ENCODE assay signal across 1 cellular context in the genomic region with DNA sequence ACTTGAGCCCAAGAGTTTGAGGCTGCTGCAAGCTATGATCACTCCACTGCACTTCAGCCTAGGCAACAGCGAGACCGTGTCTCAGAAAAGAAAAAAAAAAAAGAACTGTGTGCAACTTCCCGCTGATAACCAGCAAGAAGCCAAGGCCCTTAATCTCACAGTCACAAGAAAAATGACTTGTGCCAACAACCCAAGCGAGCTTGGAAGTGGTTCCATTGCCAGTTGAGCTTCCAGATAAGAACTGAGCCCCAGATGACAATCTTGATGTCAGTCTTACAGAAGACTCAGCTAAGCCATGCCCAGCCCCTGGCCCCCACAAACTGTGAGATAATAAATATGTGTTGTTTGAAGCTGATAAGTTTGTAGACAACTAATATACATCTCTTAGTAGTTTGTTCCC.
TF ChIP-seq lines count a peak whose summit lies in the region.

No MANE protein-coding gene starts in this region.

TF ChIP-seq in K562, 482 proteins besides CTCF, POLR2A, EP300 and RAD21 (continued from another document):
- TF ChIP-seq, protein P1, sequence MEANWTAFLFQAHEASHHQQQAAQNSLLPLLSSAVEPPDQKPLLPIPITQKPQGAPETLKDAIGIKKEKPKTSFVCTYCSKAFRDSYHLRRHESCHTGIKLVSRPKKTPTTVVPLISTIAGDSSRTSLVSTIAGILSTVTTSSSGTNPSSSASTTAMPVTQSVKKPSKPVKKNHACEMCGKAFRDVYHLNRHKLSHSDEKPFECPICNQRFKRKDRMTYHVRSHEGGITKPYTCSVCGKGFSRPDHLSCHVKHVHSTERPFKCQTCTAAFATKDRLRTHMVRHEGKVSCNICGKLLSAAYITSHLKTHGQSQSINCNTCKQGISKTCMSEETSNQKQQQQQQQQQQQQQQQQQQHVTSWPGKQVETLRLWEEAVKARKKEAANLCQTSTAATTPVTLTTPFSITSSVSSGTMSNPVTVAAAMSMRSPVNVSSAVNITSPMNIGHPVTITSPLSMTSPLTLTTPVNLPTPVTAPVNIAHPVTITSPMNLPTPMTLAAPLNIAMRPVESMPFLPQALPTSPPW (CRISPR knock-in tag; IDR thresholded peaks at IDR 0.05) = peak; percentile 65; the same call in 1 of the 2 replicates
- peak; percentile 31 for TF ChIP-seq MEIS2 (IDR thresholded peaks at IDR 0.05; ENCODE audit: partially characterized antibody)
- peak; percentile 52; the same call in 1 of the 2 replicates for TF ChIP-seq TCF3 (CRISPR knock-in tag; IDR thresholded peaks at IDR 0.05)
- TF ChIP-seq TCF7L2 (IDR thresholded peaks at IDR 0.05; ENCODE audit: low read depth, low read length) = no peak
- TF ChIP-seq, protein P2, sequence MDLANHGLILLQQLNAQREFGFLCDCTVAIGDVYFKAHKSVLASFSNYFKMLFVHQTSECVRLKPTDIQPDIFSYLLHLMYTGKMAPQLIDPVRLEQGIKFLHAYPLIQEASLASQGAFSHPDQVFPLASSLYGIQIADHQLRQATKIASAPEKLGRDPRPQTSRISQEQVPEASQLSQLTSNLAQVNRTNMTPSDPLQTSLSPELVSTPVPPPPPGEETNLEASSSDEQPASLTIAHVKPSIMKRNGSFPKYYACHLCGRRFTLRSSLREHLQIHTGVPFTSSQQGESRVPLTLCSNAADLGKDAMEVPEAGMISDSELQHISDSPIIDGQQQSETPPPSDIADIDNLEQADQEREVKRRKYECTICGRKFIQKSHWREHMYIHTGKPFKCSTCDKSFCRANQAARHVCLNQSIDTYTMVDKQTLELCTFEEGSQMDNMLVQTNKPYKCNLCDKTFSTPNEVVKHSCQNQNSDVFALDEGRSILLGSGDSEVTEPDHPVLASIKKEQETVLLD (IDR thresholded peaks at IDR 0.05) = 0 out of 2 replicates have a peak, but pooled peaks have one; percentile 24
- peak; percentile 37; the same call in 1 of the 2 replicates for TF ChIP-seq SMARCA4 (IDR thresholded peaks at IDR 0.05)
- TF ChIP-seq KLF16 (IDR thresholded peaks at IDR 0.05) = peak; percentile 64; the same call in 1 of the 2 replicates
- TF ChIP-seq MBD2 (IDR thresholded peaks at IDR 0.05; ENCODE audit: borderline replicate concordance, low read depth) = no peak
- TF ChIP-seq, protein P3, sequence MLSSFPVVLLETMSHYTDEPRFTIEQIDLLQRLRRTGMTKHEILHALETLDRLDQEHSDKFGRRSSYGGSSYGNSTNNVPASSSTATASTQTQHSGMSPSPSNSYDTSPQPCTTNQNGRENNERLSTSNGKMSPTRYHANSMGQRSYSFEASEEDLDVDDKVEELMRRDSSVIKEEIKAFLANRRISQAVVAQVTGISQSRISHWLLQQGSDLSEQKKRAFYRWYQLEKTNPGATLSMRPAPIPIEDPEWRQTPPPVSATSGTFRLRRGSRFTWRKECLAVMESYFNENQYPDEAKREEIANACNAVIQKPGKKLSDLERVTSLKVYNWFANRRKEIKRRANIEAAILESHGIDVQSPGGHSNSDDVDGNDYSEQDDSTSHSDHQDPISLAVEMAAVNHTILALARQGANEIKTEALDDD (IDR thresholded peaks at IDR 0.05) = 0 out of 2 replicates have a peak, but pooled peaks have one; percentile 44
- TF ChIP-seq ARID1B (IDR thresholded peaks at IDR 0.05) = peak; percentile 74
- no peak for TF ChIP-seq SP2 (IDR thresholded peaks at IDR 0.05; ENCODE audit: extremely low read depth, low read depth, low read length, poor library complexity, severe bottlenecking)
